In genomic region chr11:134997652-134998320, GRCh38 we compare ENCODE assay signal across 16 cellular contexts.
A peak's percentile ranks its signal among the peaks of the same experiment; 100 is the strongest.
DNase-seq lines count a peak whose midpoint lies in the region; ATAC-seq and TF ChIP-seq lines count a peak whose summit lies in the region.
"Had no signal": no experiment of that assay in that cellular context is flagged by ENCODE, and none has a peak within 500 bp of the region (broad histone marks: within the 10 kb centered on the region; RNA-seq: fewer than 3 reads in every experiment).

No MANE protein-coding gene starts in this region.

- no peak overlapping the region for H4K91ac ChIP-seq in neuronal stem cell (ENCODE audit: low read depth, low read length, poor library complexity)

- no peak overlapping the region for H2AFZ ChIP-seq in neuronal stem cell (ENCODE audit: low read length)
- no peak overlapping the region for H2AFZ ChIP-seq in Karpas-422 (ENCODE audit: low read length)

- H2AK5ac ChIP-seq in neuronal stem cell (ENCODE audit: low read depth, low read length): no peak overlapping the region

- H3K9me3 ChIP-seq in cardiac muscle cell (ENCODE audit: low read depth) (no peaks in the 10 kb centered on the region), SK-N-MC (ENCODE audit: low read depth, low read length) (no peaks in the 10 kb centered on the region), neuronal stem cell (replicated peaks in 1 of 2; ENCODE audit: control insufficient read depth in 2 of 2, insufficient read depth in 1 of 2, low read depth in 1 of 2, low read length in 2 of 2) (no peaks in the 10 kb centered on the region), ovary (no peaks in the 10 kb centered on the region), Karpas-422 (ENCODE audit: low read length) (no peaks in the 10 kb centered on the region)
- H3K9me3 ChIP-seq: BLaER1 had no signal

- H3K79me2 ChIP-seq in Karpas-422 (ENCODE audit: low read length): no peaks in the 10 kb centered on the region

- H3K79me1 ChIP-seq in neuronal stem cell (ENCODE audit: low read depth, low read length): no peaks in the 10 kb centered on the region

- no peak overlapping the region for H3K4ac ChIP-seq in neuronal stem cell (ENCODE audit: low read length)

- H4K8ac ChIP-seq in neuronal stem cell (ENCODE audit: low read depth, low read length): no peak overlapping the region

- no peak overlapping the region for H2BK5ac ChIP-seq in neuronal stem cell (ENCODE audit: low read length)

- no peaks in the 10 kb centered on the region for H3K36me3 ChIP-seq in cardiac muscle cell
- no peaks in the 10 kb centered on the region for H3K36me3 ChIP-seq in SK-N-MC (ENCODE audit: insufficient read depth, low read length)
- no peaks in the 10 kb centered on the region for H3K36me3 ChIP-seq in neuronal stem cell (replicated peaks in 1 of 2; ENCODE audit: control insufficient read depth in 2 of 2, insufficient read depth in 2 of 2, low read length in 2 of 2)
- H3K36me3 ChIP-seq in ovary: no peaks in the 10 kb centered on the region
- H3K36me3 ChIP-seq in Karpas-422 (ENCODE audit: insufficient read depth, low read length): no peaks in the 10 kb centered on the region
- H3K36me3 ChIP-seq: BLaER1 had no signal

- H3K23ac ChIP-seq in neuronal stem cell (ENCODE audit: low read depth, low read length, poor library complexity): no peak overlapping the region

- H2BK15ac ChIP-seq in neuronal stem cell (ENCODE audit: low read length): no peak overlapping the region

- H3K4me1 ChIP-seq in cardiac muscle cell (ENCODE audit: low read depth) (peaks cover 44% of the 10 kb centered on the region), neuronal stem cell (ENCODE audit: control insufficient read depth in 2 of 2, insufficient read depth in 1 of 2, low read depth in 1 of 2, low read length in 2 of 2) (peaks cover 0 to 27% of the 10 kb centered on the region in 2 donors), ovary (ENCODE audit: insufficient read depth) (no peaks in the 10 kb centered on the region), Karpas-422 (ENCODE audit: low read length) (peaks cover 3% of the 10 kb centered on the region; the same call in 1 of the 2 replicates)
- H3K4me1 ChIP-seq: BLaER1 had no signal

- H3K4me3 ChIP-seq in cardiac muscle cell (no peak overlapping the region), SK-N-MC (no peak overlapping the region), neuronal stem cell (ENCODE audit: low read length in 2 of 2) (no peak overlapping the region), ovary (no peak overlapping the region), Karpas-422 (ENCODE audit: low read length) (no peak overlapping the region)
- H3K4me3 ChIP-seq: BLaER1 had no signal

- H3K4me2 ChIP-seq in neuronal stem cell (ENCODE audit: insufficient read depth, low read length, poor library complexity, severe bottlenecking) (no peak overlapping the region), Karpas-422 (ENCODE audit: low read depth, low read length, poor library complexity, severe bottlenecking) (no peak overlapping the region)
- H3K4me2 ChIP-seq: BLaER1 had no signal

- H2BK12ac ChIP-seq in neuronal stem cell (ENCODE audit: low read length): peak overlapping the region; percentile 60

- no peak for ATAC-seq in Right ventricle myocardium inferior

- no peak overlapping the region for H3K14ac ChIP-seq in neuronal stem cell (ENCODE audit: low read length)

- DNase-seq in cardiac muscle cell (ENCODE audit: low read depth in 1 of 2, low spot score in 1 of 2) (peak in 1 of 2 donors; percentile 46), Right ventricle myocardium inferior (ENCODE audit: missing footprints) (no peak), SK-N-MC (ENCODE audit: low read depth, low spot score) (no peak), islet precursor cell (peak; percentile 17), neuronal stem cell (ENCODE audit: low spot score) (no peak), COLO668 (lab: John Stamatoyannopoulos, UW; ENCODE audit: unreplicated experiment) (no peak), ovary (no peak), Karpas-422 (no peak)
- DNase-seq: 8988T; Calu3; CD4-positive, alpha-beta memory T cell; DMS79 treated with DMSO at 0.1 percent for 48 hours; GF-D8; HCEC 1CT; IMR-90 had no signal

- no peak overlapping the region for H2BK120ac ChIP-seq in neuronal stem cell (ENCODE audit: low read depth, low read length)

- WGBS in neuronal stem cell (ENCODE audit: extremely low coverage in 2 of 2, insufficient read length in 2 of 2, insufficient replicate concordance in 1 of 2), 2 donors: no CpG with 5 or more reads among the region's 11 CpGs
- 88 to 91% (median 90%) methylated on average over 11 of the region's 11 CpGs for WGBS in ovary, 3 donors

- TF ChIP-seq CTCF in cardiac muscle cell (IDR thresholded peaks at IDR 0.05; ENCODE audit: low read depth, low read length): no peak
- no peak for TF ChIP-seq CTCF in ovary (IDR thresholded peaks at IDR 0.05)

- no peak overlapping the region for H3K18ac ChIP-seq in neuronal stem cell (ENCODE audit: low read length)

- no peaks in the 10 kb centered on the region for H4K20me1 ChIP-seq in Karpas-422 (ENCODE audit: insufficient read depth, low read depth, low read length)
- H4K20me1 ChIP-seq: BLaER1 had no signal

- no peaks in the 10 kb centered on the region for H3K27me3 ChIP-seq in cardiac muscle cell
- H3K27me3 ChIP-seq in neuronal stem cell (ENCODE audit: control insufficient read depth in 3 of 3, insufficient read depth in 3 of 3, low read depth in 1 of 3, low read length in 3 of 3): peaks cover 0 to 5% (median 0%) of the 10 kb centered on the region in 3 experiments
- H3K27me3 ChIP-seq in ovary: no peaks in the 10 kb centered on the region
- no peaks in the 10 kb centered on the region for H3K27me3 ChIP-seq in Karpas-422 (ENCODE audit: low read length)
- H3K27me3 ChIP-seq: BLaER1 had no signal

- peak overlapping the region; percentile 3 for H3K27ac ChIP-seq in cardiac muscle cell
- peak overlapping the region; percentile 95 for H3K27ac ChIP-seq in SK-N-MC
- H3K27ac ChIP-seq in neuronal stem cell (replicated peaks; ENCODE audit: low read length): no peak overlapping the region
- no peak overlapping the region for H3K27ac ChIP-seq in ovary
- H3K27ac ChIP-seq in Karpas-422 (ENCODE audit: low read length): no peak overlapping the region
- H3K27ac ChIP-seq: BLaER1 had no signal

- H3K9ac ChIP-seq in SK-N-MC (ENCODE audit: insufficient read length) (no peak overlapping the region), neuronal stem cell (ENCODE audit: low read depth, low read length, poor library complexity) (no peak overlapping the region), Karpas-422 (ENCODE audit: low read length) (no peak overlapping the region)
- H3K9ac ChIP-seq: BLaER1 had no signal

- no peak for TF ChIP-seq POLR2A in ovary (IDR thresholded peaks at IDR 0.05)

- no peaks in the 10 kb centered on the region for H3K9me2 ChIP-seq in Karpas-422 (replicated peaks; ENCODE audit: insufficient read depth, low read length)

- intact Hi-C loops in Right ventricle myocardium inferior (cut with DNase I) (no loop called here), ovary (cut with DNase I) (no loop called here)

- no peak for TF ChIP-seq EP300 in ovary (IDR thresholded peaks at IDR 0.05)

Comparison
In these comparisons a context has a peak if more than half of its experiments do, and no peak if none do; other contexts are left out.
1. H3K27ac ChIP-seq: peak in cardiac muscle cell (single experiment) and SK-N-MC (single experiment); none in neuronal stem cell (single experiment), ovary (0 of 2) and Karpas-422 (single experiment).